ENCODE assay signal across 1 cellular context in genomic region chr15:66007663-66008262, GRCh38.
TF ChIP-seq lines count a peak whose summit lies in the region.

No MANE protein-coding gene starts in this region.

TF ChIP-seq in SK-N-SH treated with all-trans-retinoic acid at 6 μM for 48 hours, 23 proteins besides CTCF, POLR2A, EP300 and RAD21 (continued from another document):
- TF ChIP-seq, protein P1, sequence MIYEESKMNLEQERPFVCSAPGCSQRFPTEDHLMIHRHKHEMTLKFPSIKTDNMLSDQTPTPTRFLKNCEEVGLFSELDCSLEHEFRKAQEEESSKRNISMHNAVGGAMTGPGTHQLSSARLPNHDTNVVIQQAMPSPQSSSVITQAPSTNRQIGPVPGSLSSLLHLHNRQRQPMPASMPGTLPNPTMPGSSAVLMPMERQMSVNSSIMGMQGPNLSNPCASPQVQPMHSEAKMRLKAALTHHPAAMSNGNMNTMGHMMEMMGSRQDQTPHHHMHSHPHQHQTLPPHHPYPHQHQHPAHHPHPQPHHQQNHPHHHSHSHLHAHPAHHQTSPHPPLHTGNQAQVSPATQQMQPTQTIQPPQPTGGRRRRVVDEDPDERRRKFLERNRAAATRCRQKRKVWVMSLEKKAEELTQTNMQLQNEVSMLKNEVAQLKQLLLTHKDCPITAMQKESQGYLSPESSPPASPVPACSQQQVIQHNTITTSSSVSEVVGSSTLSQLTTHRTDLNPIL (CRISPR knock-in tag; IDR thresholded peaks at IDR 0.05; ENCODE audit: low read depth) = no peak
- TF ChIP-seq TSHZ2 (CRISPR knock-in tag; IDR thresholded peaks at IDR 0.05) = no peak
- no peak for TF ChIP-seq ZNF8 (CRISPR knock-in tag; IDR thresholded peaks at IDR 0.05)
- no peak for TF ChIP-seq SNAI2 (CRISPR knock-in tag; IDR thresholded peaks at IDR 0.05)
